ENCODE assay signal across 1 cellular context in the genomic region with DNA sequence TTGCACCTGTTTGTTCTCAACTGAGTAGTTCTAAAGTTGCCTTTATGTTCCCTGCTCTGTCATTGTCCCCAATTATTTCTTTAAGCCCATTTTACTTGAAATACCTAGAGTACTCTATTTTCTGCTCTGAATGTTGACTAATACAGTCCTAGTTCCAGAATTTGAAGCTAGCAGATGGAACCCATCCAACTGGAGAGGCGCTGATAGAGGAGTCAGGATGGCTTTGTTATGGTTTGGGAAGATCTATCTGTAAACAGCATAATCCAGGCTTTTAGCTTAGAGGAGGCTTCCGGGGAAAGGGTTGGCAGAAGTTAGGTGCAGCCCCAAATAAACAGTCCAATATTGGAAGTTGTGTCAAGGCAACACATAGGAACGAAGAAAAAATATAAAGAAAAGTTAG.
TF ChIP-seq lines count a peak whose summit lies in the region.

No MANE protein-coding gene starts in this region.

TF ChIP-seq in IMR-90, 13 proteins besides CTCF, POLR2A, EP300 and RAD21:
- TF ChIP-seq, protein P1, sequence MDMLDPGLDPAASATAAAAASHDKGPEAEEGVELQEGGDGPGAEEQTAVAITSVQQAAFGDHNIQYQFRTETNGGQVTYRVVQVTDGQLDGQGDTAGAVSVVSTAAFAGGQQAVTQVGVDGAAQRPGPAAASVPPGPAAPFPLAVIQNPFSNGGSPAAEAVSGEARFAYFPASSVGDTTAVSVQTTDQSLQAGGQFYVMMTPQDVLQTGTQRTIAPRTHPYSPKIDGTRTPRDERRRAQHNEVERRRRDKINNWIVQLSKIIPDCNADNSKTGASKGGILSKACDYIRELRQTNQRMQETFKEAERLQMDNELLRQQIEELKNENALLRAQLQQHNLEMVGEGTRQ (IDR thresholded peaks at IDR 0.05; ENCODE audit: low read depth, low read length) = no peak
- TF ChIP-seq CEBPB (IDR thresholded peaks at IDR 0.05; ENCODE audit: low read depth, low read length) = no peak
- no peak for TF ChIP-seq RCOR1 (IDR thresholded peaks at IDR 0.05; ENCODE audit: insufficient replicate concordance, low read length)
- TF ChIP-seq NFE2L2 (IDR thresholded peaks at IDR 0.05; ENCODE audit: low read depth, low read length) = no peak
- TF ChIP-seq RFX5 (IDR thresholded peaks at IDR 0.05; ENCODE audit: low read depth, low read length) = no peak
- no peak for TF ChIP-seq MXI1 (IDR thresholded peaks at IDR 0.05; ENCODE audit: borderline replicate concordance, low read depth, low read length)
- TF ChIP-seq, protein P2, sequence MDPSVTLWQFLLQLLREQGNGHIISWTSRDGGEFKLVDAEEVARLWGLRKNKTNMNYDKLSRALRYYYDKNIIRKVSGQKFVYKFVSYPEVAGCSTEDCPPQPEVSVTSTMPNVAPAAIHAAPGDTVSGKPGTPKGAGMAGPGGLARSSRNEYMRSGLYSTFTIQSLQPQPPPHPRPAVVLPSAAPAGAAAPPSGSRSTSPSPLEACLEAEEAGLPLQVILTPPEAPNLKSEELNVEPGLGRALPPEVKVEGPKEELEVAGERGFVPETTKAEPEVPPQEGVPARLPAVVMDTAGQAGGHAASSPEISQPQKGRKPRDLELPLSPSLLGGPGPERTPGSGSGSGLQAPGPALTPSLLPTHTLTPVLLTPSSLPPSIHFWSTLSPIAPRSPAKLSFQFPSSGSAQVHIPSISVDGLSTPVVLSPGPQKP (IDR thresholded peaks at IDR 0.05; ENCODE audit: borderline replicate concordance, low read depth, low read length) = no peak
- TF ChIP-seq SMC3 (IDR thresholded peaks at IDR 0.05; ENCODE audit: low read depth, low read length) = no peak
- no peak for TF ChIP-seq MAZ (IDR thresholded peaks at IDR 0.05; ENCODE audit: borderline replicate concordance, low read depth, low read length)
